ENCODE assay signal across 23 cellular contexts in genomic region chr4:110109455-110109854, GRCh38.
"Had no signal": no experiment of that assay in that cellular context is flagged by ENCODE, and none has a peak within 500 bp of the region (broad histone marks: within the 10 kb centered on the region; RNA-seq: fewer than 3 reads in every experiment).

No MANE protein-coding gene starts in this region.

- DNase-seq: activated CD4-positive, alpha-beta memory T cell treated with anti-CD3 and anti-CD28 coated beads, Interleukin-2, amount 10 ng/mL, durations not matched to agents 7 days and 5 days; activated CD4-positive, alpha-beta T cell treated with anti-CD3 and anti-CD28 coated beads for 36 hours; activated CD4-positive, alpha-beta T cell treated with anti-CD3 and anti-CD28 coated beads, Interleukin-2, amount 50 U/mL, for 1 hour; activated gamma-delta T cell; activated naive CD4-positive, alpha-beta T cell treated with anti-CD3 and anti-CD28 coated beads for 36 hours; activated T-cell treated with anti-CD3 and anti-CD28 coated beads for 4 hours; activated T-cell treated with anti-CD3 and anti-CD28 coated beads, Interleukin-2, amount 50 U/mL, for 48 hours; adrenal gland; aorta; KG1; NCI-H1092; NCI-H1930; NCI-H2171; NCI-H2227 treated with DMSO at 0.1 percent for 48 hours; NCI-H446 treated with DMSO at 0.1 percent for 48 hours; NCI-H524 treated with DMSO at 0.1 percent for 48 hours; NCI-H748 treated with DMSO at 0.1 percent for 48 hours; SIG-M5; T-helper 1 cell had no signal

- ATAC-seq: activated CD4-positive, alpha-beta T cell treated with anti-CD3 and anti-CD28 coated beads for 36 hours; activated T-helper 17 cell treated with anti-CD3 and anti-CD28 coated beads, Interleukin-2, amount 50 U/mL, for 72 hours had no signal

- H3K27me3 Mint-ChIP-seq: activated CD4-positive, alpha-beta memory T cell treated with anti-CD3 and anti-CD28 coated beads, Interleukin-2, amount 10 ng/mL, durations not matched to agents 7 days and 5 days; activated CD4-positive, alpha-beta T cell treated with anti-CD3 and anti-CD28 coated beads for 36 hours; activated naive CD8-positive, alpha-beta T cell; activated T-helper 17 cell treated with anti-CD3 and anti-CD28 coated beads, Interleukin-2, amount 50 U/mL, for 72 hours; brain had no signal

- H3K27ac ChIP-seq: adrenal gland, VCaP had no signal

- H3K4me3 Mint-ChIP-seq: activated CD4-positive, alpha-beta memory T cell treated with anti-CD3 and anti-CD28 coated beads, Interleukin-2, amount 10 ng/mL, durations not matched to agents 7 days and 5 days; activated CD4-positive, alpha-beta T cell treated with anti-CD3 and anti-CD28 coated beads for 36 hours; activated naive CD4-positive, alpha-beta T cell treated with anti-CD3 and anti-CD28 coated beads for 36 hours; activated naive CD8-positive, alpha-beta T cell; activated T-helper 17 cell treated with anti-CD3 and anti-CD28 coated beads, Interleukin-2, amount 50 U/mL, for 72 hours; brain had no signal

- H3K27me3 ChIP-seq: adrenal gland had no signal

- H3K27ac Mint-ChIP-seq: activated CD4-positive, alpha-beta memory T cell treated with anti-CD3 and anti-CD28 coated beads, Interleukin-2, amount 10 ng/mL, durations not matched to agents 7 days and 5 days; activated CD4-positive, alpha-beta T cell treated with anti-CD3 and anti-CD28 coated beads for 36 hours; activated naive CD4-positive, alpha-beta T cell treated with anti-CD3 and anti-CD28 coated beads for 36 hours; activated naive CD8-positive, alpha-beta T cell; activated T-helper 17 cell treated with anti-CD3 and anti-CD28 coated beads, Interleukin-2, amount 50 U/mL, for 72 hours had no signal

- H3K9me3 Mint-ChIP-seq: activated CD4-positive, alpha-beta memory T cell treated with anti-CD3 and anti-CD28 coated beads, Interleukin-2, amount 10 ng/mL, durations not matched to agents 7 days and 5 days; activated naive CD4-positive, alpha-beta T cell treated with anti-CD3 and anti-CD28 coated beads for 36 hours; activated T-helper 17 cell treated with anti-CD3 and anti-CD28 coated beads, Interleukin-2, amount 50 U/mL, for 72 hours; brain had no signal

- H3K36me3 Mint-ChIP-seq: activated naive CD8-positive, alpha-beta T cell had no signal

- H3K9me3 ChIP-seq: adrenal gland had no signal

- H3K36me3 ChIP-seq: adrenal gland had no signal

- H3K4me3 ChIP-seq: adrenal gland had no signal
